Comparison of ENCODE assay signal across 18 cellular contexts in genomic region chr17:50745631-50746030, GRCh38. TPM values are rescaled to one million over a fixed set of nuclear protein-coding genes. Genes with fewer than 3 reads are reported as not detected.
A peak's percentile ranks its signal among the peaks of the same experiment; 100 is the strongest.
DNase-seq lines count a peak whose midpoint lies in the region; ATAC-seq, FAIRE-seq and TF ChIP-seq lines count a peak whose summit lies in the region.
"Had no signal": no experiment of that assay in that cellular context is flagged by ENCODE, and none has a peak within 500 bp of the region (broad histone marks: within the 10 kb centered on the region; RNA-seq: fewer than 3 reads in every experiment).

No MANE protein-coding gene starts in this region.

- H3K4me3 Mint-ChIP-seq in central memory CD8-positive, alpha-beta T cell: no peak overlapping the region
- no peak overlapping the region for H3K4me3 Mint-ChIP-seq in memory B cell
- H3K4me3 Mint-ChIP-seq: CD8-positive, alpha-beta memory T cell had no signal

- H3K27me3 ChIP-seq in HepG2 (ENCODE audit: control insufficient read depth in 1 of 2, insufficient read depth in 2 of 2, low read length in 2 of 2) (no peaks in the 10 kb centered on the region), right lobe of liver (no peaks in the 10 kb centered on the region)
- H3K27me3 ChIP-seq: BLaER1 had no signal

- no peak for TF ChIP-seq EP300 in HepG2 (IDR thresholded peaks at IDR 0.05; ENCODE audit: low read depth in 2 of 2, low read length in 2 of 2)
- TF ChIP-seq EP300 in HepG2 (CRISPR knock-in tag; IDR thresholded peaks at IDR 0.05; ENCODE audit: borderline replicate concordance): no peak

- BruUV-seq in HepG2 (replicated peaks; lab: Mats Ljungman, UMichigan): no TSS peak

- H3K9me3 ChIP-seq in HepG2 (ENCODE audit: low read length): no peaks in the 10 kb centered on the region
- H3K9me3 ChIP-seq in right lobe of liver: no peaks in the 10 kb centered on the region
- H3K9me3 ChIP-seq in HEK293 (ENCODE audit: control insufficient read depth, insufficient read depth, low read depth, low read length): no peaks in the 10 kb centered on the region
- H3K9me3 ChIP-seq: BLaER1, Caco-2 had no signal

- TF ChIP-seq POLR2A in HepG2 (IDR thresholded peaks at IDR 0.05; ENCODE audit: insufficient read depth in 1 of 2, low read depth in 2 of 2, low read length in 2 of 2) (no peak), right lobe of liver (IDR thresholded peaks at IDR 0.05) (no peak)

- ATAC-seq in HepG2: no peak
- no peak for ATAC-seq in right lobe of liver
- ATAC-seq in central memory CD8-positive, alpha-beta T cell (replicated peaks; ENCODE audit: extremely low read depth, poor library complexity, severe bottlenecking): no peak
- ATAC-seq in memory B cell (ENCODE audit: low read depth): no peak
- ATAC-seq: HCT116 had no signal

- peaks cover 9% of the 10 kb centered on the region; the same call in 1 of the 2 replicates for H4K20me1 ChIP-seq in HepG2 (ENCODE audit: insufficient read depth, low read length)

- TF ChIP-seq RAD21 in HepG2 (CRISPR knock-in tag; IDR thresholded peaks at IDR 0.05): no peak

- no peak overlapping the region for H2AFZ ChIP-seq in HepG2 (ENCODE audit: low read length)
- H2AFZ ChIP-seq: GM23248 had no signal

- no peak overlapping the region for H3K4me2 ChIP-seq in HepG2 (ENCODE audit: low read depth, low read length)
- H3K4me2 ChIP-seq: BLaER1 had no signal

- H3K36me3 ChIP-seq in HepG2 (replicated peaks in 1 of 2; ENCODE audit: control insufficient read depth in 1 of 2, insufficient read depth in 2 of 2, low read length in 2 of 2) (peaks cover 40 to 95% of the 10 kb centered on the region in 2 experiments), right lobe of liver (peaks cover 13 to 94% (median 55%) of the 10 kb centered on the region in 4 donors), HEK293 (ENCODE audit: control insufficient read depth in 2 of 2, insufficient read depth in 1 of 2, low read length in 2 of 2) (peaks cover 99% of the 10 kb centered on the region in 2 experiments)

- peaks cover 15% of the 10 kb centered on the region for H3K79me2 ChIP-seq in HepG2 (ENCODE audit: insufficient read depth, low read length)

- H3K4me1 ChIP-seq in HepG2 (ENCODE audit: insufficient read depth, low read length) (no peaks in the 10 kb centered on the region), right lobe of liver (no peaks in the 10 kb centered on the region), HEK293 (ENCODE audit: control insufficient read depth, insufficient read depth, low read length) (0 out of 2 replicates have a peak, but pooled peaks cover 2% of the 10 kb centered on the region)
- H3K4me1 ChIP-seq: BLaER1, Caco-2 had no signal

- no peaks in the 10 kb centered on the region for H3K27me3 Mint-ChIP-seq in central memory CD8-positive, alpha-beta T cell
- H3K27me3 Mint-ChIP-seq in memory B cell: no peaks in the 10 kb centered on the region
- H3K27me3 Mint-ChIP-seq: CD8-positive, alpha-beta memory T cell had no signal

- H3K27ac Mint-ChIP-seq in central memory CD8-positive, alpha-beta T cell (ENCODE audit: low read depth): peak overlapping the region; percentile 13
- H3K27ac Mint-ChIP-seq in memory B cell: peak overlapping the region; percentile 18

- 95% methylated on average over 12 of the region's 12 CpGs for WGBS in HepG2 (ENCODE audit: low lambda C conversion rate)
- WGBS in right lobe of liver (ENCODE audit: insufficient coverage, low coverage, low lambda C conversion rate, missing lambda C conversion rate): 89% methylated on average over 12 of the region's 12 CpGs

- in situ Hi-C loops in HepG2 (cut with HindIII; ENCODE audit: extremely low pct_ligation_motif_present, low pct_unique_long_range_greater_than_20kb): no loop called here

- no peak overlapping the region for H3K9ac ChIP-seq in HepG2 (ENCODE audit: insufficient read depth, low read depth, low read length)
- H3K9ac ChIP-seq: BLaER1, GM23248 had no signal

- H3K4me1 Mint-ChIP-seq in central memory CD8-positive, alpha-beta T cell: peaks cover 10% of the 10 kb centered on the region
- no peaks in the 10 kb centered on the region for H3K4me1 Mint-ChIP-seq in memory B cell

- FAIRE-seq in HepG2 (lab: Jason Lieb, UNC): no peak
- no peak for FAIRE-seq in D721Med (lab: Jason Lieb, UNC)
- FAIRE-seq: A204.1, H54 had no signal

- no peaks in the 10 kb centered on the region for H3K9me3 Mint-ChIP-seq in central memory CD8-positive, alpha-beta T cell
- H3K9me3 Mint-ChIP-seq in memory B cell: no peaks in the 10 kb centered on the region
- H3K9me3 Mint-ChIP-seq: CD8-positive, alpha-beta memory T cell had no signal

- no peak for TF ChIP-seq CTCF in HepG2 (CRISPR knock-in tag; IDR thresholded peaks at IDR 0.05)
- no peak for TF ChIP-seq CTCF in right lobe of liver (IDR thresholded peaks at IDR 0.05)
- no peak for TF ChIP-seq CTCF in HEK293 (tag by site-specific recombination; IDR thresholded peaks at IDR 0.05)
- no peak for TF ChIP-seq CTCF in D721Med (IDR thresholded peaks at IDR 0.05; ENCODE audit: insufficient read depth, missing control alignments)

- intact Hi-C loops in HepG2 (cut with micrococcal nuclease; ENCODE audit: unreplicated experiment): no loop called here
- intact Hi-C loops in right lobe of liver (cut with DNase I): no loop called here

- H3K4me3 ChIP-seq in HepG2 (replicated peaks in 1 of 3; ENCODE audit: insufficient read depth in 1 of 3, low read depth in 2 of 3, low read length in 3 of 3): no peak overlapping the region
- H3K4me3 ChIP-seq in right lobe of liver: no peak overlapping the region
- H3K4me3 ChIP-seq in HEK293 (ENCODE audit: low read depth, low read length): no peak overlapping the region
- H3K4me3 ChIP-seq: BLaER1, GM23248 had no signal

- no peak overlapping the region for H3K27ac ChIP-seq in HepG2 (ENCODE audit: extremely low read length, insufficient read depth, low read length)
- H3K27ac ChIP-seq in right lobe of liver: no peak overlapping the region
- 0 out of 2 replicates have a peak overlapping the region, but pooled peaks have one; percentile 21 for H3K27ac ChIP-seq in HEK293 (ENCODE audit: extremely low read depth, low read depth, low read length)
- H3K27ac ChIP-seq: BLaER1, GM23248, HL-60 had no signal

- DNase-seq in HepG2 (ENCODE audit: low spot score) (no peak), right lobe of liver (no peak), memory B cell (ENCODE audit: low spot score in 2 of 2) (no peak), mucosa of gallbladder (ENCODE audit: low spot score) (no peak), D721Med (ENCODE audit: insufficient read length, low spot score) (no peak)
- DNase-seq in central memory CD8-positive, alpha-beta T cell (ENCODE audit: low spot score in 2 of 2): no peak
- DNase-seq: AML-193; Caco-2; CD8-positive, alpha-beta memory T cell; DMS 273 treated with DMSO at 0.1 percent for 48 hours; GM23248 had no signal

- CTCF ChIA-PET in HepG2 (lab: Yijun Ruan, JAX; ENCODE audit: low intra/inter-chr PET ratio, low total read pairs) (no interaction called here), HEK293 (lab: Yijun Ruan, JAX) (interaction anchor here (0.5 kb wide), 1 partner anchor 107 kb away, joined by 3 read pairs; no protein-coding TSS in a partner anchor)

- peaks cover 91% of the 10 kb centered on the region for H3K36me3 Mint-ChIP-seq in central memory CD8-positive, alpha-beta T cell (ENCODE audit: insufficient read depth)
- H3K36me3 Mint-ChIP-seq in memory B cell: peaks cover 39% of the 10 kb centered on the region

- POLR2A ChIA-PET in HepG2 (lab: Yijun Ruan, JAX): no interaction called here
- POLR2A ChIA-PET in HEK293 (lab: Yijun Ruan, JAX): no interaction called here

RNA-seq across cellular contexts. Expression of gene ANKRD40CL, which starts 21.7 kb away (rescaled TPM):
- total RNA-seq in HepG2 (2016; rRNA removed; fragmentation: Illumina TruSeq; extraction: Trizol) (0.11 TPM in 1 of 2 replicates, not detected in the other), right lobe of liver (under 1 TPM in 1 of 6 experiments, not detected in 5; 0.29 TPM), mucosa of gallbladder (10.9 TPM)
- 0.35 TPM in 1 of 2 replicates, not detected in the other for total RNA-seq in HepG2 (2016; cell fraction: cytosol; rRNA removed; fragmentation: Illumina TruSeq; extraction: Trizol; ENCODE audit: low read depth)
- not detected in 2 replicates for total RNA-seq in HepG2 (2016; cell fraction: insoluble cytoplasmic fraction; rRNA removed; fragmentation: Illumina TruSeq; extraction: Trizol)
- 0.52 TPM in 1 of 2 replicates, not detected in the other for total RNA-seq in HepG2 (2016; cell fraction: membrane; rRNA removed; fragmentation: Illumina TruSeq; extraction: Trizol)
- not detected in 2 replicates for total RNA-seq in HepG2 (2016; cell fraction: nucleus; rRNA removed; fragmentation: Illumina TruSeq; extraction: Trizol)
- polyA plus RNA-seq in HepG2 (2011; rRNA removed): 0.03 and 0.09 TPM in 2 replicates
- polyA plus RNA-seq in HepG2 (2011; cell fraction: cytosol; rRNA removed): 0.05 TPM in 1 of 2 replicates, not detected in the other
- polyA plus RNA-seq in HepG2 (2011; cell fraction: nucleus; rRNA removed): 0.03 TPM in 1 of 2 replicates, not detected in the other
- polyA plus RNA-seq in HepG2 (2012): 0.27 and 0.63 TPM in 2 replicates
- polyA plus RNA-seq in HepG2 (2016; cell fraction: cytosol; fragmentation: Illumina TruSeq; extraction: Trizol; ENCODE audit: low read depth): not detected in 2 replicates
- not detected in 2 replicates for polyA plus RNA-seq in HepG2 (2016; cell fraction: insoluble cytoplasmic fraction; fragmentation: Illumina TruSeq; extraction: Trizol; ENCODE audit: low read depth)
- polyA plus RNA-seq in HepG2 (2016; cell fraction: membrane; fragmentation: Illumina TruSeq; extraction: Trizol; ENCODE audit: low read depth): 0.27 TPM in 1 of 2 replicates, not detected in the other
- polyA plus RNA-seq in HepG2 (2016; cell fraction: nucleus; fragmentation: Illumina TruSeq; extraction: Trizol; ENCODE audit: insufficient read depth, low read depth): not detected in 2 replicates
- not detected in 2 replicates for polyA minus RNA-seq in HepG2 (2011; rRNA and poly(A)+ RNA removed; ENCODE audit: low replicate concordance)
- not detected in 2 replicates for polyA minus RNA-seq in HepG2 (2011; cell fraction: cytosol; rRNA and poly(A)+ RNA removed)
- 0.26 TPM in 1 of 2 replicates, not detected in the other for polyA minus RNA-seq in HepG2 (2011; cell fraction: nucleus; rRNA and poly(A)+ RNA removed)
- total RNA-seq: CD8-positive, alpha-beta memory T cell; Daoy; GM23248 had no signal
- polyA plus RNA-seq: CD8-positive, alpha-beta memory T cell; GM23248 had no signal

RNA-seq across cellular contexts. Expression of gene LUC7L3, which starts 26.2 kb away (rescaled TPM):
- total RNA-seq in HepG2 (2016; rRNA removed; fragmentation: Illumina TruSeq; extraction: Trizol) (60.2 and 108 TPM in 2 replicates), right lobe of liver (10 to 100 TPM; 15.4 to 50.5 (median 31.0) TPM), mucosa of gallbladder (117 TPM)
- 18.8 and 26.1 TPM in 2 replicates for total RNA-seq in HepG2 (2016; cell fraction: cytosol; rRNA removed; fragmentation: Illumina TruSeq; extraction: Trizol; ENCODE audit: low read depth)
- total RNA-seq in HepG2 (2016; cell fraction: insoluble cytoplasmic fraction; rRNA removed; fragmentation: Illumina TruSeq; extraction: Trizol): 62.5 and 109 TPM in 2 replicates
- total RNA-seq in HepG2 (2016; cell fraction: membrane; rRNA removed; fragmentation: Illumina TruSeq; extraction: Trizol): 14.5 and 18.9 TPM in 2 replicates
- 195 TPM in 2 replicates for total RNA-seq in HepG2 (2016; cell fraction: nucleus; rRNA removed; fragmentation: Illumina TruSeq; extraction: Trizol)
- 95.9 and 120 TPM in 2 replicates for polyA plus RNA-seq in HepG2 (2011; rRNA removed)
- polyA plus RNA-seq in HepG2 (2011; cell fraction: cytosol; rRNA removed): 30.0 and 34.7 TPM in 2 replicates
- polyA plus RNA-seq in HepG2 (2011; cell fraction: nucleus; rRNA removed): 415 and 478 TPM in 2 replicates
- polyA plus RNA-seq in HepG2 (2012): 194 and 235 TPM in 2 replicates
- 7.1 and 8.6 TPM in 2 replicates for polyA plus RNA-seq in HepG2 (2016; cell fraction: cytosol; fragmentation: Illumina TruSeq; extraction: Trizol; ENCODE audit: low read depth)
- 136 and 147 TPM in 2 replicates for polyA plus RNA-seq in HepG2 (2016; cell fraction: insoluble cytoplasmic fraction; fragmentation: Illumina TruSeq; extraction: Trizol; ENCODE audit: low read depth)
- polyA plus RNA-seq in HepG2 (2016; cell fraction: membrane; fragmentation: Illumina TruSeq; extraction: Trizol; ENCODE audit: low read depth): 13.0 and 18.1 TPM in 2 replicates
- polyA plus RNA-seq in HepG2 (2016; cell fraction: nucleus; fragmentation: Illumina TruSeq; extraction: Trizol; ENCODE audit: insufficient read depth, low read depth): 530 TPM in 2 replicates
- polyA minus RNA-seq in HepG2 (2011; rRNA and poly(A)+ RNA removed; ENCODE audit: low replicate concordance): 33.0 and 52.4 TPM in 2 replicates
- polyA minus RNA-seq in HepG2 (2011; cell fraction: cytosol; rRNA and poly(A)+ RNA removed): 14.1 and 14.4 TPM in 2 replicates
- 321 and 363 TPM in 2 replicates for polyA minus RNA-seq in HepG2 (2011; cell fraction: nucleus; rRNA and poly(A)+ RNA removed)

RNA-seq across cellular contexts. Expression of gene ANKRD40, which starts 37.9 kb away (rescaled TPM):
- 46.4 and 52.4 TPM in 2 replicates for total RNA-seq in HepG2 (2016; rRNA removed; fragmentation: Illumina TruSeq; extraction: Trizol)
- total RNA-seq in HepG2 (2016; cell fraction: cytosol; rRNA removed; fragmentation: Illumina TruSeq; extraction: Trizol; ENCODE audit: low read depth): 14.8 and 17.0 TPM in 2 replicates
- total RNA-seq in HepG2 (2016; cell fraction: insoluble cytoplasmic fraction; rRNA removed; fragmentation: Illumina TruSeq; extraction: Trizol): 43.9 and 45.1 TPM in 2 replicates
- 53.6 and 57.7 TPM in 2 replicates for total RNA-seq in HepG2 (2016; cell fraction: membrane; rRNA removed; fragmentation: Illumina TruSeq; extraction: Trizol)
- 27.7 and 32.1 TPM in 2 replicates for total RNA-seq in HepG2 (2016; cell fraction: nucleus; rRNA removed; fragmentation: Illumina TruSeq; extraction: Trizol)
- 30.2 and 35.0 TPM in 2 replicates for polyA plus RNA-seq in HepG2 (2011; rRNA removed)
- polyA plus RNA-seq in HepG2 (2011; cell fraction: cytosol; rRNA removed): 20.9 and 27.5 TPM in 2 replicates
- polyA plus RNA-seq in HepG2 (2011; cell fraction: nucleus; rRNA removed): 14.0 and 17.7 TPM in 2 replicates
- polyA plus RNA-seq in HepG2 (2012): 25.7 and 26.1 TPM in 2 replicates
- polyA plus RNA-seq in HepG2 (2016; cell fraction: cytosol; fragmentation: Illumina TruSeq; extraction: Trizol; ENCODE audit: low read depth): 12.7 TPM in 2 replicates
- 37.2 and 46.0 TPM in 2 replicates for polyA plus RNA-seq in HepG2 (2016; cell fraction: insoluble cytoplasmic fraction; fragmentation: Illumina TruSeq; extraction: Trizol; ENCODE audit: low read depth)
- polyA plus RNA-seq in HepG2 (2016; cell fraction: membrane; fragmentation: Illumina TruSeq; extraction: Trizol; ENCODE audit: low read depth): 34.9 and 37.7 TPM in 2 replicates
- polyA plus RNA-seq in HepG2 (2016; cell fraction: nucleus; fragmentation: Illumina TruSeq; extraction: Trizol; ENCODE audit: insufficient read depth, low read depth): 52.0 and 58.7 TPM in 2 replicates
- polyA minus RNA-seq in HepG2 (2011; rRNA and poly(A)+ RNA removed; ENCODE audit: low replicate concordance): 22.7 and 24.6 TPM in 2 replicates
- 31.7 and 31.9 TPM in 2 replicates for polyA minus RNA-seq in HepG2 (2011; cell fraction: cytosol; rRNA and poly(A)+ RNA removed)
- polyA minus RNA-seq in HepG2 (2011; cell fraction: nucleus; rRNA and poly(A)+ RNA removed): 21.2 and 23.9 TPM in 2 replicates
- total RNA-seq in right lobe of liver: 10 to 100 TPM; 13.9 to 17.4 (median 15.1) TPM
- total RNA-seq in mucosa of gallbladder: 40.6 TPM
